In the genomic region with DNA sequence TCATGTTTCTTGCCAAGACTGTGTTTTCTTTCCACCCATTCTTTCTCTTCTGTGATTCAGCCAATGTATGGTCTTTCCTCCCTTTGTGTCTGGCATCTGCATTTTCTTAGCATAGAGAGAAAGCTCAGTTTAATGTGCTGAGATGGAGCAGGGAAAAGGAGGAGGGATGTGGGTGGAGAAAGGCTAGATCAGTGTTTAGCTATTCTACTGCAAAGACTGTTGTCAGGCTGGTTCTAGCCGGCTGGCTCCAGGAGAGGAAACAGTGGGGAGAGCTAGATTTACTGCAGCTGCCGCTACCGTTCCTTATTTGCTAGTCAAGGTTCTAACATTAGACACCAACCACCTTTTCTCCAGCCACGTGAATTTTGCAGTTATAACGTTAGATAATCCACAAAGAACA, we compare ENCODE assay signal across 1 cellular context.
TF ChIP-seq lines count a peak whose summit lies in the region.

No MANE protein-coding gene starts in this region.

TF ChIP-seq in endothelial cell of umbilical vein, 7 proteins besides CTCF, POLR2A, EP300 and RAD21 (continued from another document):
- no peak for TF ChIP-seq MYC (IDR thresholded peaks at IDR 0.05; ENCODE audit: low read depth, low read length)
